1 cellular context compared by ENCODE assay signal in genomic region chr7:105654994-105655900, GRCh38.
TF ChIP-seq lines count a peak whose summit lies in the region.

No MANE protein-coding gene starts in this region.

TF ChIP-seq in K562, 482 proteins besides CTCF, POLR2A, EP300 and RAD21 (continued from another document and continues in another):
- TF ChIP-seq AFF1 (IDR thresholded peaks at IDR 0.05; ENCODE audit: low read depth in 1 of 2, partially characterized antibody in 2 of 2) (peak in 1 of 2 experiments; percentile 56), HCFC1 (IDR thresholded peaks at IDR 0.05; ENCODE audit: low read depth, low read length) (no peak), ETV5 (CRISPR knock-in tag; IDR thresholded peaks at IDR 0.05; ENCODE audit: low read depth) (0 out of 2 replicates have a peak, but pooled peaks have one; percentile 41), ZNF766 (CRISPR knock-in tag; conservative IDR thresholded peaks at IDR 0.05) (peak; percentile 73; the same call in 1 of the 2 replicates), ZNF121 (CRISPR knock-in tag; conservative IDR thresholded peaks at IDR 0.05) (no peak), NELFE (IDR thresholded peaks at IDR 0.05; ENCODE audit: insufficient read depth, insufficient read length) (no peak), VEZF1 (CRISPR knock-in tag; IDR thresholded peaks at IDR 0.05) (peak; percentile 66), SRSF3 (IDR thresholded peaks at IDR 0.05; ENCODE audit: insufficient read depth, low read length) (no peak), ZNF586 (CRISPR knock-in tag; conservative IDR thresholded peaks at IDR 0.05) (no peak), TBP (optimal IDR thresholded peaks at IDR 0.05; ENCODE audit: low read depth, low read length) (no peak), ZNF253 (CRISPR knock-in tag; conservative IDR thresholded peaks at IDR 0.05) (no peak), MYBL2 (IDR thresholded peaks at IDR 0.05; ENCODE audit: low read depth) (no peak), MYBL2 (CRISPR knock-in tag; IDR thresholded peaks at IDR 0.05; ENCODE audit: borderline replicate concordance) (no peak), ZNF318 (IDR thresholded peaks at IDR 0.05; ENCODE audit: borderline replicate concordance in 1 of 2, low read depth in 1 of 2) (no peak), ZNF639 (CRISPR knock-in tag; conservative IDR thresholded peaks at IDR 0.05 in 1 of 2, IDR thresholded peaks at IDR 0.05 in 1 of 2) (peak in 1 of 2 experiments; percentile 33; a peak in 1 of 4 replicates), ZNF589 (CRISPR knock-in tag; IDR thresholded peaks at IDR 0.05; ENCODE audit: low read depth) (peak; percentile 66; the same call in 1 of the 2 replicates), FOXA1 (IDR thresholded peaks at IDR 0.05; ENCODE audit: borderline replicate concordance) (no peak), GATA2 (CRISPR knock-in tag; IDR thresholded peaks at IDR 0.05) (peak; percentile 40; the same call in 1 of the 2 replicates), MAX (CRISPR knock-in tag; IDR thresholded peaks at IDR 0.05) (0 out of 2 replicates have a peak, but pooled peaks have one; percentile 4), ARID1B (IDR thresholded peaks at IDR 0.05) (peak; percentile 40; the same call in 1 of the 2 replicates), CXXC5 (CRISPR knock-in tag; IDR thresholded peaks at IDR 0.05) (peak; percentile 21; the same call in 1 of the 2 replicates), MEIS2 (IDR thresholded peaks at IDR 0.05; ENCODE audit: partially characterized antibody) (peak; percentile 55), IFI16 (CRISPR knock-in tag; IDR thresholded peaks at IDR 0.05) (no peak), MBD2 (IDR thresholded peaks at IDR 0.05; ENCODE audit: borderline replicate concordance, low read depth) (no peak), DMBX1 (CRISPR knock-in tag; IDR thresholded peaks at IDR 0.05; ENCODE audit: borderline replicate concordance) (0 out of 2 replicates have a peak, but pooled peaks have one; percentile 19), ZNF740 (CRISPR knock-in tag; IDR thresholded peaks at IDR 0.05) (no peak), ZNF740 (tag; IDR thresholded peaks at IDR 0.05) (no peak), MCM7 (IDR thresholded peaks at IDR 0.05) (no peak), TCF3 (CRISPR knock-in tag; IDR thresholded peaks at IDR 0.05) (peak; percentile 81), HIVEP1 (CRISPR knock-in tag; IDR thresholded peaks at IDR 0.05) (no peak), MIER1 (IDR thresholded peaks at IDR 0.05; ENCODE audit: low read depth) (peak; percentile 94), SMARCA4 (IDR thresholded peaks at IDR 0.05) (no peak), ZNF174 (CRISPR knock-in tag; IDR thresholded peaks at IDR 0.05) (no peak), TCF15 (CRISPR knock-in tag; IDR thresholded peaks at IDR 0.05) (no peak), ZNF445 (CRISPR knock-in tag; IDR thresholded peaks at IDR 0.05; ENCODE audit: low read depth) (no peak), HNRNPH1 (optimal IDR thresholded peaks at IDR 0.05; ENCODE audit: low read depth, low read length) (no peak), MTA2 (IDR thresholded peaks at IDR 0.05; ENCODE audit: low read depth) (0 out of 2 replicates have a peak, but pooled peaks have one; percentile 14), CREB3 (tag; conservative IDR thresholded peaks at IDR 0.05; ENCODE audit: low read depth) (peak; percentile 65; the same call in 1 of the 2 replicates)
